In genomic region chr18:47602273-47602897, GRCh38 we compare ENCODE assay signal across 20 cellular contexts.
"Had no signal": no experiment of that assay in that cellular context is flagged by ENCODE, and none has a peak within 500 bp of the region (broad histone marks: within the 10 kb centered on the region; RNA-seq: fewer than 3 reads in every experiment).

No MANE protein-coding gene starts in this region.

- H3K27ac ChIP-seq: RWPE1 had no signal

- H3K9ac ChIP-seq: SK-N-SH had no signal

- H3K4me2 ChIP-seq: SK-N-SH had no signal

- DNase-seq: IMR-90, Karpas-422, KG1, MM.1S, NCI-H1092 treated with DMSO at 0.1 percent for 48 hours, NCI-H187, NCI-H2029, NCI-H2081 treated with DMSO at 0.1 percent for 48 hours, NCI-H2171, NCI-H226, NCI-H446, NCI-H510A, NCI-H524 treated with DMSO at 0.1 percent for 48 hours, NCI-H69, NCI-H774, PC-3, SHP77 had no signal

- ATAC-seq: Panc1, PC-3 had no signal

- H3K9me3 ChIP-seq: SK-N-SH had no signal
